Comparison of ENCODE assay signal across 20 cellular contexts in the genomic region with DNA sequence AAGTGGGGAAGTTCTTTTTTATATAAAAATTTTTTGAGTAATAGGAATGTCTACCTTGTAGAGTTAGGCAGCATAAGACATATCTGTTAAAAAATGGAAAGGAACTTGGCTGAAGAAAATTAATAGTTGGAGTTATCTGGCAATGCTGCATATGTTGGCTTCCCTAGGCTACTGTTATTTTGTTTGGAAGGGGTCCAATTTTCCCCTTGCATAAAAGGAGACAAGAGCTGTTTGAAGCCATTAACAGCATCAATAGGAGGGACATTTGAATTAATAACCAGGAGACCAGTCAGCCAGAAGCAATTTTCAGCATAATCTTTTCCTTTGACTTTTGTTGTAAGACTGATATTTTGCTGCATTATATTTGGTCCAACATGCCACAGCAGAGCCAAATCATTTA.
DNase-seq lines count a peak whose midpoint lies in the region; ATAC-seq and TF ChIP-seq lines count a peak whose summit lies in the region.
"Had no signal": no experiment of that assay in that cellular context is flagged by ENCODE, and none has a peak within 500 bp of the region (broad histone marks: within the 10 kb centered on the region; RNA-seq: fewer than 3 reads in every experiment).

No MANE protein-coding gene starts in this region.

- no peak for TF ChIP-seq CTCF in lower leg skin (IDR thresholded peaks at IDR 0.05)

- ATAC-seq in T-helper 17 cell (no peak), GM18868 (IDR thresholded peaks at IDR 0.05; ENCODE audit: unreplicated experiment) (no peak), HG03442 (IDR thresholded peaks at IDR 0.05; ENCODE audit: unreplicated experiment) (no peak)
- ATAC-seq: activated CD4-positive, CD25-positive, alpha-beta regulatory T cell treated with anti-CD3 and anti-CD28 coated beads, Interleukin-2, amount 50 U/mL, for 24 hours; left ventricle myocardium superior; natural killer cell treated with Interleukin-12 subunit alpha and Interleukin-12 subunit beta and Interleukin-15 and Interleukin-18, amount 100 ng/mL, for 72 hours; right cardiac atrium; T-cell had no signal

- peaks cover 30% of the 10 kb centered on the region for H3K9me3 Mint-ChIP-seq in activated naive CD8-positive, alpha-beta T cell treated with anti-CD3 and anti-CD28 coated beads for 36 hours
- H3K9me3 Mint-ChIP-seq: natural killer cell treated with Interleukin-12 subunit alpha and Interleukin-12 subunit beta and Interleukin-15 and Interleukin-18, amount 100 ng/mL, for 72 hours had no signal

- peaks cover 33% of the 10 kb centered on the region for H3K4me1 Mint-ChIP-seq in T-helper 17 cell
- peaks cover 42% of the 10 kb centered on the region for H3K4me1 Mint-ChIP-seq in activated naive CD8-positive, alpha-beta T cell treated with anti-CD3 and anti-CD28 coated beads for 36 hours

- H3K4me3 Mint-ChIP-seq in T-helper 17 cell, result no peak overlapping the region
- no peak overlapping the region for H3K4me3 Mint-ChIP-seq in activated naive CD8-positive, alpha-beta T cell treated with anti-CD3 and anti-CD28 coated beads for 36 hours
- H3K4me3 Mint-ChIP-seq: activated naive CD8-positive, alpha-beta T cell; HFFc6; natural killer cell treated with Interleukin-12 subunit alpha and Interleukin-12 subunit beta and Interleukin-15 and Interleukin-18, amount 100 ng/mL, for 72 hours; T-cell had no signal

- no peaks in the 10 kb centered on the region for H3K27me3 Mint-ChIP-seq in T-helper 17 cell
- no peaks in the 10 kb centered on the region for H3K27me3 Mint-ChIP-seq in activated naive CD8-positive, alpha-beta T cell treated with anti-CD3 and anti-CD28 coated beads for 36 hours
- H3K27me3 Mint-ChIP-seq: activated naive CD8-positive, alpha-beta T cell; T-cell had no signal

- no peak overlapping the region for H3K4me3 ChIP-seq in lower leg skin (ENCODE audit: low read depth, poor library complexity, severe bottlenecking)
- H3K4me3 ChIP-seq: thyroid gland had no signal

- H3K27ac Mint-ChIP-seq in T-helper 17 cell, result peak overlapping the region; percentile 2
- no peak overlapping the region for H3K27ac Mint-ChIP-seq in activated naive CD8-positive, alpha-beta T cell treated with anti-CD3 and anti-CD28 coated beads for 36 hours
- H3K27ac Mint-ChIP-seq: activated naive CD8-positive, alpha-beta T cell; HFFc6; natural killer cell treated with Interleukin-12 subunit alpha and Interleukin-12 subunit beta and Interleukin-15 and Interleukin-18, amount 100 ng/mL, for 72 hours; T-cell had no signal

- intact Hi-C loops in lower leg skin (cut with DNase I; ENCODE audit: low total_unique reads), result no loop called here

- DNase-seq in DMS79 treated with DMSO at 0.1 percent for 48 hours (lab: John Stamatoyannopoulos, UW) (peak; percentile 81), NCI-H1417 treated with DMSO at 0.1 percent for 48 hours (lab: John Stamatoyannopoulos, UW) (peak; percentile 59), T-helper 17 cell (no peak), left kidney (ENCODE audit: low read depth, low spot score) (peak; percentile 57), lower leg skin (ENCODE audit: low spot score in 2 of 2) (no peak)
- no peak for DNase-seq in activated naive CD8-positive, alpha-beta T cell treated with anti-CD3 and anti-CD28 coated beads for 36 hours
- DNase-seq: BE2C; erythroblast; HFFc6; Kasumi-1; left ventricle myocardium superior; right cardiac atrium; stimulated activated CD4-positive, alpha-beta T cell treated with anti-CD3 and anti-CD28 coated beads, Interleukin-4, amount 100 ng/mL, for 24 hours; T-cell; thyroid gland had no signal

- no peaks in the 10 kb centered on the region for H3K36me3 Mint-ChIP-seq in T-helper 17 cell (ENCODE audit: low read depth)
- H3K36me3 Mint-ChIP-seq in activated naive CD8-positive, alpha-beta T cell treated with anti-CD3 and anti-CD28 coated beads for 36 hours, result peaks cover 31% of the 10 kb centered on the region

- no peak for TF ChIP-seq POLR2A in lower leg skin (IDR thresholded peaks at IDR 0.05)

- H3K9me3 ChIP-seq in T-helper 17 cell (ENCODE audit: control insufficient read depth, low read length, poor library complexity, severe bottlenecking), result peaks cover 3% of the 10 kb centered on the region
- H3K9me3 ChIP-seq: thyroid gland had no signal

Comparison
In these comparisons a context has a peak if more than half of its experiments do, and no peak if none do; other contexts are left out.
1. DNase-seq: peak in DMS79 treated with DMSO at 0.1 percent for 48 hours (single experiment), NCI-H1417 treated with DMSO at 0.1 percent for 48 hours (single experiment) and left kidney (single experiment); none in T-helper 17 cell (0 of 3), lower leg skin (0 of 2) and activated naive CD8-positive, alpha-beta T cell treated with anti-CD3 and anti-CD28 coated beads for 36 hours (single experiment).